Comparison of ENCODE assay signal across 1 cellular context in genomic region chr12:50537538-50537919, GRCh38.
TF ChIP-seq lines count a peak whose summit lies in the region.

No MANE protein-coding gene starts in this region.

TF ChIP-seq in K562, 482 proteins besides CTCF, POLR2A, EP300 and RAD21 (continued from another document):
- TF ChIP-seq VEZF1 (CRISPR knock-in tag; IDR thresholded peaks at IDR 0.05) (no peak), IRF2 (CRISPR knock-in tag; IDR thresholded peaks at IDR 0.05) (no peak), PKNOX1 (IDR thresholded peaks at IDR 0.05) (0 out of 2 replicates have a peak, but pooled peaks have one; percentile 17), CSDE1 (IDR thresholded peaks at IDR 0.05) (no peak), BMI1 (IDR thresholded peaks at IDR 0.05; ENCODE audit: low read length) (no peak), NFXL1 (CRISPR knock-in tag; IDR thresholded peaks at IDR 0.05) (no peak), ATF3 (IDR thresholded peaks at IDR 0.05) (0 out of 2 replicates have a peak, but pooled peaks have one; percentile 28), ATF3 (CRISPR knock-in tag; conservative IDR thresholded peaks at IDR 0.05) (no peak), ZNF3 (CRISPR knock-in tag; IDR thresholded peaks at IDR 0.05) (no peak), FOSL1 (tag; conservative IDR thresholded peaks at IDR 0.05) (peak; percentile 52), MEIS2 (IDR thresholded peaks at IDR 0.05; ENCODE audit: partially characterized antibody) (peak; percentile 74), PRDM10 (IDR thresholded peaks at IDR 0.05; ENCODE audit: partially characterized antibody) (no peak), EGR1 (conservative IDR thresholded peaks at IDR 0.05) (peak; percentile 56), MTF1 (CRISPR knock-in tag; IDR thresholded peaks at IDR 0.05; ENCODE audit: borderline replicate concordance) (no peak), ZNF695 (CRISPR knock-in tag; IDR thresholded peaks at IDR 0.05) (no peak)
